ENCODE assay signal across 19 cellular contexts in genomic region chr4:165631912-165632311, GRCh38.
DNase-seq lines count a peak whose midpoint lies in the region; ATAC-seq and TF ChIP-seq lines count a peak whose summit lies in the region.
"Had no signal": no experiment of that assay in that cellular context is flagged by ENCODE, and none has a peak within 500 bp of the region (broad histone marks: within the 10 kb centered on the region; RNA-seq: fewer than 3 reads in every experiment).

No MANE protein-coding gene starts in this region.

- H3K79me2 ChIP-seq in SK-N-SH (ENCODE audit: insufficient read depth) = no peaks in the 10 kb centered on the region

- H3K27me3 Mint-ChIP-seq in activated CD8-positive, alpha-beta memory T cell treated with anti-CD3 and anti-CD28 coated beads, Interleukin-2, amount 10 ng/mL, durations not matched to agents 7 days and 5 days = no peaks in the 10 kb centered on the region

- TF ChIP-seq POLR2A in suprapubic skin (IDR thresholded peaks at IDR 0.05) = no peak

- H3K9me3 ChIP-seq in SK-N-SH = no peaks in the 10 kb centered on the region
- H3K9me3 ChIP-seq in suprapubic skin = no peaks in the 10 kb centered on the region

- POLR2A ChIA-PET in SK-N-SH (lab: Yijun Ruan, JAX) = no interaction called here

- CTCF ChIA-PET in SK-N-SH (lab: Yijun Ruan, JAX) = no interaction called here
- CTCF ChIA-PET in activated CD8-positive, alpha-beta memory T cell treated with anti-CD3 and anti-CD28 coated beads, Interleukin-2, amount 10 ng/mL, durations not matched to agents 7 days and 5 days (lab: Charles Lee) = no interaction called here

- TF ChIP-seq EP300 in SK-N-SH (IDR thresholded peaks at IDR 0.05; ENCODE audit: borderline replicate concordance in 1 of 2, low read depth in 1 of 2, low read length in 1 of 2) (no peak), suprapubic skin (IDR thresholded peaks at IDR 0.05) (no peak)

- H3K4me1 ChIP-seq in SK-N-SH (ENCODE audit: control insufficient read depth in 1 of 2, insufficient read depth in 2 of 2, low read depth in 1 of 2, low read length in 1 of 2) (no peaks in the 10 kb centered on the region; a peak in 1 of 4 replicates), foreskin keratinocyte (peaks cover 23% of the 10 kb centered on the region), suprapubic skin (peaks cover 20% of the 10 kb centered on the region)
- H3K4me1 ChIP-seq: tibial nerve had no signal

- TF ChIP-seq RAD21 in SK-N-SH (IDR thresholded peaks at IDR 0.05; ENCODE audit: low read length) = no peak

- no peaks in the 10 kb centered on the region for H3K36me3 Mint-ChIP-seq in activated CD8-positive, alpha-beta memory T cell treated with anti-CD3 and anti-CD28 coated beads, Interleukin-2, amount 10 ng/mL, durations not matched to agents 7 days and 5 days
- H3K36me3 Mint-ChIP-seq: T-cell had no signal

- H3K27ac ChIP-seq in SK-N-SH (ENCODE audit: low read depth in 2 of 2, low read length in 1 of 2) (no peak overlapping the region), foreskin keratinocyte (peak overlapping the region; percentile 40), suprapubic skin (peak overlapping the region; percentile 66)
- H3K27ac ChIP-seq: coronary artery, GM23248, tibial nerve had no signal

- no peaks in the 10 kb centered on the region for H3K9me2 ChIP-seq in SK-N-SH

- H3K9me3 Mint-ChIP-seq in activated CD8-positive, alpha-beta memory T cell treated with anti-CD3 and anti-CD28 coated beads, Interleukin-2, amount 10 ng/mL, durations not matched to agents 7 days and 5 days (ENCODE audit: low read depth) = no peaks in the 10 kb centered on the region
- H3K9me3 Mint-ChIP-seq: activated naive CD4-positive, alpha-beta T cell treated with anti-CD3 and anti-CD28 coated beads for 36 hours had no signal

- WGBS in SK-N-SH (ENCODE audit: low lambda C conversion rate) = 9% methylated on average over 3 of the region's 3 CpGs
- WGBS in suprapubic skin = 37% methylated on average over 3 of the region's 3 CpGs

- no peaks in the 10 kb centered on the region for H3K4me1 Mint-ChIP-seq in activated CD8-positive, alpha-beta memory T cell treated with anti-CD3 and anti-CD28 coated beads, Interleukin-2, amount 10 ng/mL, durations not matched to agents 7 days and 5 days
- H3K4me1 Mint-ChIP-seq: T-cell had no signal

- TF ChIP-seq CTCF in SK-N-SH (IDR thresholded peaks at IDR 0.05) (no peak), foreskin keratinocyte (conservative IDR thresholded peaks at IDR 0.05) (no peak), suprapubic skin (IDR thresholded peaks at IDR 0.05) (no peak)

- H3K4me3 Mint-ChIP-seq in activated CD8-positive, alpha-beta memory T cell treated with anti-CD3 and anti-CD28 coated beads, Interleukin-2, amount 10 ng/mL, durations not matched to agents 7 days and 5 days = no peak overlapping the region
- H3K4me3 Mint-ChIP-seq: activated naive CD4-positive, alpha-beta T cell treated with anti-CD3 and anti-CD28 coated beads for 36 hours; T-cell had no signal

- H3K27me3 ChIP-seq in SK-N-SH (ENCODE audit: insufficient read depth) = no peaks in the 10 kb centered on the region
- H3K27me3 ChIP-seq in foreskin keratinocyte = no peaks in the 10 kb centered on the region
- no peaks in the 10 kb centered on the region for H3K27me3 ChIP-seq in suprapubic skin
- H3K27me3 ChIP-seq: tibial nerve had no signal

- no peak overlapping the region for H3K4me2 ChIP-seq in SK-N-SH

- H3K4me3 ChIP-seq in SK-N-SH (ENCODE audit: low read depth in 2 of 2, low read length in 1 of 2) = no peak overlapping the region
- no peak overlapping the region for H3K4me3 ChIP-seq in suprapubic skin
- H3K4me3 ChIP-seq: coronary artery, GM23248, tibial nerve had no signal

- H2AFZ ChIP-seq in SK-N-SH (ENCODE audit: low read depth) = no peak overlapping the region
- H2AFZ ChIP-seq: GM23248 had no signal

- DNase-seq in SK-N-SH (no peak), NCI-H446 treated with DMSO at 0.1 percent for 48 hours (lab: John Stamatoyannopoulos, UW) (peak; percentile 36), foreskin keratinocyte (no peak), suprapubic skin (ENCODE audit: low spot score in 2 of 2) (no peak)
- DNase-seq in activated CD8-positive, alpha-beta memory T cell treated with anti-CD3 and anti-CD28 coated beads, Interleukin-2, amount 10 ng/mL, durations not matched to agents 7 days and 5 days = no peak
- DNase-seq: activated CD4-positive, alpha-beta T cell treated with anti-CD3 and anti-CD28 coated beads, Interleukin-2, amount 50 U/mL, for 1 hour; activated naive CD4-positive, alpha-beta T cell treated with anti-CD3 and anti-CD28 coated beads for 36 hours; DMS153; midbrain; NCI-H187 treated with DMSO at 0.1 percent for 48 hours; stimulated activated CD4-positive, alpha-beta T cell treated with anti-CD3 and anti-CD28 coated beads, Interleukin-15, amount 100 ng/mL, for 24 hours; stimulated activated naive CD4-positive, alpha-beta T cell; T-cell had no signal

- no peak overlapping the region for H3K27ac Mint-ChIP-seq in activated CD8-positive, alpha-beta memory T cell treated with anti-CD3 and anti-CD28 coated beads, Interleukin-2, amount 10 ng/mL, durations not matched to agents 7 days and 5 days
- H3K27ac Mint-ChIP-seq: activated naive CD4-positive, alpha-beta T cell treated with anti-CD3 and anti-CD28 coated beads for 36 hours; T-cell had no signal

- H3F3A ChIP-seq in SK-N-SH (replicated peaks; ENCODE audit: insufficient read depth) = no peaks in the 10 kb centered on the region

- peak; percentile 48 for ATAC-seq in SK-N-SH treated with all-trans-retinoic acid at 6 μM for 48 hours
- ATAC-seq in foreskin keratinocyte = no peak
- ATAC-seq in activated CD8-positive, alpha-beta memory T cell treated with anti-CD3 and anti-CD28 coated beads, Interleukin-2, amount 10 ng/mL, durations not matched to agents 7 days and 5 days = no peak
- no peak for ATAC-seq in GM19452 (IDR thresholded peaks at IDR 0.05; ENCODE audit: unreplicated experiment)
- ATAC-seq in HG02938 (IDR thresholded peaks at IDR 0.05; ENCODE audit: unreplicated experiment) = no peak
- ATAC-seq: T-cell had no signal

- H3K36me3 ChIP-seq in SK-N-SH (replicated peaks in 1 of 2; ENCODE audit: control insufficient read depth in 1 of 2, insufficient read depth in 2 of 2, low read length in 1 of 2) = no peaks in the 10 kb centered on the region
- H3K36me3 ChIP-seq in suprapubic skin = no peaks in the 10 kb centered on the region
- H3K36me3 ChIP-seq: tibial nerve had no signal

- no peaks in the 10 kb centered on the region for H4K20me1 ChIP-seq in SK-N-SH (ENCODE audit: insufficient read depth)

- H3K9ac ChIP-seq in SK-N-SH = no peak overlapping the region
- H3K9ac ChIP-seq: GM23248 had no signal

TF ChIP-seq in SK-N-SH treated with all-trans-retinoic acid at 6 μM for 48 hours, 23 proteins besides CTCF, POLR2A, EP300 and RAD21:
- no peak for TF ChIP-seq CSRNP3 (CRISPR knock-in tag; IDR thresholded peaks at IDR 0.05)
- TF ChIP-seq ZFP3 (CRISPR knock-in tag; IDR thresholded peaks at IDR 0.05) = no peak
- TF ChIP-seq ZC3H10 (CRISPR knock-in tag; IDR thresholded peaks at IDR 0.05) = no peak
- no peak for TF ChIP-seq ZFP30 (CRISPR knock-in tag; IDR thresholded peaks at IDR 0.05)
- TF ChIP-seq ZNF565 (CRISPR knock-in tag; conservative IDR thresholded peaks at IDR 0.05; ENCODE audit: low read depth) = no peak

TF ChIP-seq in SK-N-SH, 30 proteins besides CTCF, POLR2A, EP300 and RAD21 (continues in another document):
- TF ChIP-seq ZBTB33 (IDR thresholded peaks at IDR 0.05; ENCODE audit: borderline replicate concordance, low read depth) (no peak), REST (IDR thresholded peaks at IDR 0.05; ENCODE audit: low read depth, low read length) (no peak), POLR2AphosphoS5 (IDR thresholded peaks at IDR 0.05; ENCODE audit: low read depth, low read length) (no peak), FOXM1 (IDR thresholded peaks at IDR 0.05; ENCODE audit: low read depth) (no peak)

Comparison
In these comparisons a context has a peak if more than half of its experiments do, and no peak if none do; other contexts are left out.
1. H3K27ac ChIP-seq: peak in foreskin keratinocyte (single experiment) and suprapubic skin (single experiment); none in SK-N-SH (0 of 2).